11 cellular contexts compared by ENCODE assay signal in the genomic region with DNA sequence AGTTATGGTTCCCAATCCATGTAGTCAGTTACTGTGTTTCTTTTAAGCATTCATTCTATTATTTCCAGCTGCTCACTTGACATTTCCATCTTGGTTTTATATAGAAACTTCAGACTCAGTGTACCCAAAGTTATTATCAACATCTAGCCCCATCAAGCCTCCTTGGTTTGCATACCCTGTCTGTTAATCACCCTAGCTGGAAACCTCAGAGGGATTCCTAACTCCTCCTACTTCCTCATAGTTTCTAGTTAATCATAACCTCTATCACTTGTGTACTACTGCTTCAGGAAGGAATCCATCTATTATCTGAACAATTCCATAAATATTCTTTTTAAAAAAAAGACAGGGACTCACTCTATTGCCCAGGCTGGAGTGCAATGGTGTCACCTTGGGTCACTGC.
DNase-seq lines count a peak whose midpoint lies in the region; ATAC-seq, FAIRE-seq and TF ChIP-seq lines count a peak whose summit lies in the region.
"Had no signal": no experiment of that assay in that cellular context is flagged by ENCODE, and none has a peak within 500 bp of the region (broad histone marks: within the 10 kb centered on the region; RNA-seq: fewer than 3 reads in every experiment).

No MANE protein-coding gene starts in this region.

- H2BK20ac ChIP-seq in IMR-90 (ENCODE audit: low read depth, low read length), result peak overlapping the region; percentile 75; the same call in 1 of the 2 replicates

- peak overlapping the region; percentile 67; the same call in 1 of the 2 replicates for H3K4me2 ChIP-seq in IMR-90 (ENCODE audit: low read depth, low read length)
- peak overlapping the region; percentile 56 for H3K4me2 ChIP-seq in keratinocyte (ENCODE audit: control insufficient read depth, extremely low read depth, insufficient read depth, low read depth, low read length)

- H4K20me1 ChIP-seq in IMR-90 (ENCODE audit: insufficient read depth, low read length) (no peaks in the 10 kb centered on the region), keratinocyte (ENCODE audit: control insufficient read depth, extremely low read depth, insufficient read depth, low read length) (no peaks in the 10 kb centered on the region)

- no peak for TF ChIP-seq POLR2A in IMR-90 (IDR thresholded peaks at IDR 0.05; ENCODE audit: low read depth, low read length)

- H2BK15ac ChIP-seq in IMR-90 (ENCODE audit: low read depth, low read length), result peak overlapping the region; percentile 77; the same call in 1 of the 3 replicates

- H3K56ac ChIP-seq in IMR-90 (ENCODE audit: extremely low read depth, insufficient read depth, low read length), result no peak overlapping the region

- in situ Hi-C loops in IMR-90 (cut with MboI; ENCODE audit: low sequenced_read_pairs) (no loop called here), astrocyte of the spinal cord (cut with HindIII; ENCODE audit: low sequenced_read_pairs) (no loop called here)

- CTCF ChIA-PET in IMR-90 (lab: Yijun Ruan, JAX), result interaction anchor here (0.9 kb wide), 1 partner anchor 9 kb away, joined by 4 read pairs; no protein-coding TSS in a partner anchor

- H3K23ac ChIP-seq in IMR-90 (ENCODE audit: low read depth, low read length), result peak overlapping the region; percentile 58; the same call in 1 of the 2 replicates

- dilution Hi-C loops in IMR-90 (cut with HindIII; ENCODE audit: low sequenced_read_pairs, unreplicated experiment), result no loop called here
- dilution Hi-C loops in keratinocyte (cut with MboI; ENCODE audit: extremely low pct_ligation_motif_present, low sequenced_read_pairs), result no loop called here

- peak; percentile 92 for FAIRE-seq in keratinocyte (lab: Jason Lieb, UNC)

- TF ChIP-seq RAD21 in IMR-90 (IDR thresholded peaks at IDR 0.05; ENCODE audit: low read length), result no peak

- peak overlapping the region; percentile 12; the same call in 1 of the 2 replicates for H4K5ac ChIP-seq in IMR-90 (ENCODE audit: low read depth, low read length)

- peak overlapping the region; percentile 86 for H2BK5ac ChIP-seq in IMR-90 (ENCODE audit: low read depth, low read length, poor library complexity, severe bottlenecking)

- peaks cover 4% of the 10 kb centered on the region for H3K36me3 ChIP-seq in IMR-90 (ENCODE audit: control insufficient read depth, insufficient read depth, low read length)
- no peaks in the 10 kb centered on the region for H3K36me3 ChIP-seq in keratinocyte (ENCODE audit: control insufficient read depth in 2 of 2, extremely low read depth in 1 of 2, insufficient read depth in 2 of 2, low read length in 2 of 2)

- H3K27ac ChIP-seq in IMR-90 (ENCODE audit: insufficient read depth, low read length) (peak overlapping the region; percentile 49), keratinocyte (ENCODE audit: control insufficient read depth, insufficient read depth, low read length) (peak overlapping the region; percentile 36)
- H3K27ac ChIP-seq: dorsolateral prefrontal cortex had no signal

- H2AK9ac ChIP-seq in IMR-90 (replicated peaks; ENCODE audit: low read depth, low read length, poor library complexity), result no peak overlapping the region

- BruUV-seq in IMR-90 (replicated peaks; lab: Mats Ljungman, UMichigan), result no TSS peak

- peaks cover 0 to 6% of the 10 kb centered on the region in 2 experiments; a peak in 1 of 4 replicates for H3K79me1 ChIP-seq in IMR-90 (ENCODE audit: low read depth in 1 of 2, low read length in 2 of 2)

- H3K14ac ChIP-seq in IMR-90 (replicated peaks; ENCODE audit: low read depth, low read length), result peak overlapping the region; percentile 81

- ATAC-seq in IMR-90 (ENCODE audit: low read depth), result peak; percentile 98
- no peak for ATAC-seq in GM18868 (IDR thresholded peaks at IDR 0.05; ENCODE audit: unreplicated experiment)
- no peak for ATAC-seq in GM18870 (IDR thresholded peaks at IDR 0.05; ENCODE audit: unreplicated experiment)

- peak overlapping the region; percentile 84; the same call in 1 of the 2 replicates for H2AK5ac ChIP-seq in IMR-90 (ENCODE audit: low read depth, low read length)

- no peak overlapping the region for H3K4me3 ChIP-seq in AG10803 (ENCODE audit: low read length)
- H3K4me3 ChIP-seq in IMR-90 (ENCODE audit: insufficient read depth, low read depth, low read length), result no peak overlapping the region
- H3K4me3 ChIP-seq in astrocyte of the spinal cord (ENCODE audit: low read depth, low read length), result no peak overlapping the region
- peak overlapping the region in 1 of 3 experiments; percentile 7 for H3K4me3 ChIP-seq in keratinocyte (ENCODE audit: control insufficient read depth in 2 of 3, extremely low read depth in 1 of 3, insufficient read depth in 2 of 3, low read depth in 1 of 3, low read length in 3 of 3)
- H3K4me3 ChIP-seq: dorsolateral prefrontal cortex had no signal

- intact Hi-C loops in IMR-90 (cut with micrococcal nuclease), result no loop called here

- no peaks in the 10 kb centered on the region for H3K9me1 ChIP-seq in IMR-90 (ENCODE audit: insufficient read depth, low read length)
- no peaks in the 10 kb centered on the region for H3K9me1 ChIP-seq in keratinocyte (ENCODE audit: control insufficient read depth, extremely low read depth, insufficient read depth, low read length)

- no peaks in the 10 kb centered on the region for H3K79me2 ChIP-seq in keratinocyte (ENCODE audit: control insufficient read depth, insufficient read depth, low read length)

- H3K9me3 ChIP-seq in IMR-90 (ENCODE audit: control insufficient read depth, insufficient read depth, low read length), result no peaks in the 10 kb centered on the region
- H3K9me3 ChIP-seq in keratinocyte (ENCODE audit: control insufficient read depth, low read depth, low read length), result no peaks in the 10 kb centered on the region
- H3K9me3 ChIP-seq: BE2C had no signal

- DNase-seq in AG10803 (ENCODE audit: low read depth) (peak; percentile 45), IMR-90 (peak; percentile 80), astrocyte of the spinal cord (ENCODE audit: low read depth, low spot score) (peak; percentile 73), keratinocyte (ENCODE audit: low read depth, low spot score) (no peak), NCI-H128 (lab: John Stamatoyannopoulos, UW; ENCODE audit: unreplicated experiment) (no peak), iPS-NIHi7 (ENCODE audit: extremely low spot score) (no peak)
- DNase-seq: activated CD4-positive, CD25-positive, alpha-beta regulatory T cell; BE2C; dorsolateral prefrontal cortex had no signal

- peak overlapping the region in 1 of 2 experiments; percentile 83; a peak in 3 of 4 replicates for H4K8ac ChIP-seq in IMR-90 (ENCODE audit: low read depth in 2 of 2, low read length in 2 of 2)

- H3K4ac ChIP-seq in IMR-90 (ENCODE audit: low read depth, low read length), result peak overlapping the region; percentile 76

- H3K18ac ChIP-seq in IMR-90 (ENCODE audit: low read depth, low read length), result peak overlapping the region; percentile 27; the same call in 1 of the 2 replicates

- peaks cover 5% of the 10 kb centered on the region; the same call in 1 of the 2 replicates for H3K4me1 ChIP-seq in IMR-90 (ENCODE audit: control insufficient read depth, insufficient read depth, low read length)
- peaks cover 20% of the 10 kb centered on the region for H3K4me1 ChIP-seq in keratinocyte (ENCODE audit: control insufficient read depth, extremely low read depth, insufficient read depth, low read length)
- H3K4me1 ChIP-seq: BE2C had no signal

- no peaks in the 10 kb centered on the region for H3K27me3 ChIP-seq in IMR-90 (ENCODE audit: control insufficient read depth, insufficient read depth, low read length)
- H3K27me3 ChIP-seq in keratinocyte (ENCODE audit: control insufficient read depth, extremely low read depth, insufficient read depth, low read length), result no peaks in the 10 kb centered on the region
- H3K27me3 ChIP-seq: BE2C, dorsolateral prefrontal cortex had no signal

- H2BK120ac ChIP-seq in IMR-90 (ENCODE audit: low read depth, low read length), result peak overlapping the region; percentile 82; the same call in 1 of the 2 replicates

- H4K91ac ChIP-seq in IMR-90 (ENCODE audit: insufficient read depth, low read depth, low read length), result peak overlapping the region; percentile 60; the same call in 1 of the 2 replicates

- H3K9ac ChIP-seq in IMR-90 (ENCODE audit: low read depth, low read length) (no peak overlapping the region), keratinocyte (ENCODE audit: control insufficient read depth, extremely low read depth, insufficient read depth, low read length) (no peak overlapping the region)

- TF ChIP-seq CTCF in AG10803 (conservative IDR thresholded peaks at IDR 0.05; ENCODE audit: low read length) (no peak), IMR-90 (conservative IDR thresholded peaks at IDR 0.05; ENCODE audit: low read depth, low read length) (no peak), astrocyte of the spinal cord (IDR thresholded peaks at IDR 0.05; ENCODE audit: low read depth, low read length) (no peak), keratinocyte (optimal IDR thresholded peaks at IDR 0.05 in 1 of 3, IDR thresholded peaks at IDR 0.05 in 1 of 3, conservative IDR thresholded peaks at IDR 0.05 in 1 of 3; ENCODE audit: extremely low read depth in 1 of 3, insufficient read depth in 2 of 3, low read length in 3 of 3) (no peak)

- POLR2A ChIA-PET in IMR-90 (lab: Charles Lee; ENCODE audit: unreplicated experiment), result no interaction called here

- H2AFZ ChIP-seq in IMR-90 (replicated peaks; ENCODE audit: low read length, poor library complexity), result no peak overlapping the region
- peak overlapping the region; percentile 66 for H2AFZ ChIP-seq in keratinocyte (ENCODE audit: control insufficient read depth, low read length)

TF ChIP-seq in IMR-90, 13 proteins besides CTCF, POLR2A, EP300 and RAD21:
- TF ChIP-seq CHD1 (IDR thresholded peaks at IDR 0.05; ENCODE audit: low read depth, low read length) (no peak), FOS (IDR thresholded peaks at IDR 0.05; ENCODE audit: low read depth, low read length) (no peak), MXI1 (IDR thresholded peaks at IDR 0.05; ENCODE audit: borderline replicate concordance, low read depth, low read length) (no peak), CEBPB (IDR thresholded peaks at IDR 0.05; ENCODE audit: low read depth, low read length) (no peak), RFX5 (IDR thresholded peaks at IDR 0.05; ENCODE audit: low read depth, low read length) (no peak), MAZ (IDR thresholded peaks at IDR 0.05; ENCODE audit: borderline replicate concordance, low read depth, low read length) (no peak), BHLHE40 (IDR thresholded peaks at IDR 0.05; ENCODE audit: low read depth, low read length) (no peak), NFE2L2 (IDR thresholded peaks at IDR 0.05; ENCODE audit: low read depth, low read length) (no peak)
- TF ChIP-seq, protein P1, sequence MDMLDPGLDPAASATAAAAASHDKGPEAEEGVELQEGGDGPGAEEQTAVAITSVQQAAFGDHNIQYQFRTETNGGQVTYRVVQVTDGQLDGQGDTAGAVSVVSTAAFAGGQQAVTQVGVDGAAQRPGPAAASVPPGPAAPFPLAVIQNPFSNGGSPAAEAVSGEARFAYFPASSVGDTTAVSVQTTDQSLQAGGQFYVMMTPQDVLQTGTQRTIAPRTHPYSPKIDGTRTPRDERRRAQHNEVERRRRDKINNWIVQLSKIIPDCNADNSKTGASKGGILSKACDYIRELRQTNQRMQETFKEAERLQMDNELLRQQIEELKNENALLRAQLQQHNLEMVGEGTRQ (IDR thresholded peaks at IDR 0.05; ENCODE audit: low read depth, low read length), result no peak

Comparison
In these comparisons a context has a peak if more than half of its experiments do, and no peak if none do; other contexts are left out.
1. DNase-seq: peak in AG10803 (single experiment), IMR-90 (single experiment) and astrocyte of the spinal cord (single experiment); none in keratinocyte (single experiment), NCI-H128 (single experiment) and iPS-NIHi7 (single experiment).